In genomic region chr9:2934883-2935282, GRCh38 we compare ENCODE assay signal across 17 cellular contexts.
A peak's percentile ranks its signal among the peaks of the same experiment; 100 is the strongest.
DNase-seq lines count a peak whose midpoint lies in the region; ATAC-seq and TF ChIP-seq lines count a peak whose summit lies in the region.
"Had no signal": no experiment of that assay in that cellular context is flagged by ENCODE, and none has a peak within 500 bp of the region (broad histone marks: within the 10 kb centered on the region; RNA-seq: fewer than 3 reads in every experiment).

No MANE protein-coding gene starts in this region.

- intact Hi-C loops in aorta (cut with DNase I) = no loop called here

- TF ChIP-seq CTCF in GM23338 (conservative IDR thresholded peaks at IDR 0.05; ENCODE audit: low read depth in 2 of 2) (no peak), RWPE2 (IDR thresholded peaks at IDR 0.05; ENCODE audit: poor library complexity, severe bottlenecking) (no peak), osteoblast (IDR thresholded peaks at IDR 0.05; ENCODE audit: extremely low read depth, low read depth, low read length) (no peak)

- no peaks in the 10 kb centered on the region for H3K9me3 ChIP-seq in RWPE2 (ENCODE audit: severe bottlenecking)
- no peaks in the 10 kb centered on the region for H3K9me3 ChIP-seq in osteoblast (ENCODE audit: low read depth, low read length)
- H3K9me3 ChIP-seq in aorta (ENCODE audit: control insufficient read depth, low read length) = no peaks in the 10 kb centered on the region

- 86 to 88% methylated on average over 7 of the region's 7 CpGs for WGBS in aorta, 2 donors

- no peak overlapping the region for H3K4me2 ChIP-seq in GM23338
- H3K4me2 ChIP-seq in osteoblast (ENCODE audit: insufficient read depth, low read length) = no peak overlapping the region

- no peaks in the 10 kb centered on the region for H3K4me1 ChIP-seq in GM23338 (ENCODE audit: insufficient read depth)
- no peaks in the 10 kb centered on the region for H3K4me1 ChIP-seq in RWPE2 (ENCODE audit: insufficient read depth, poor library complexity, severe bottlenecking)
- H3K4me1 ChIP-seq in osteoblast (ENCODE audit: insufficient read depth, low read length) = no peaks in the 10 kb centered on the region
- no peaks in the 10 kb centered on the region for H3K4me1 ChIP-seq in aorta (ENCODE audit: control insufficient read depth in 1 of 2, insufficient read depth in 2 of 2, low read length in 2 of 2)

- H3K27me3 ChIP-seq in GM23338 (ENCODE audit: insufficient read depth) (no peaks in the 10 kb centered on the region), RWPE2 (ENCODE audit: insufficient read depth, poor library complexity, severe bottlenecking) (no peaks in the 10 kb centered on the region), osteoblast (ENCODE audit: insufficient read depth, low read length) (no peaks in the 10 kb centered on the region), aorta (ENCODE audit: control insufficient read depth in 1 of 2, insufficient read depth in 2 of 2, low read length in 1 of 2) (no peaks in the 10 kb centered on the region)

- H3K4me3 Mint-ChIP-seq in GM23338 = no peak overlapping the region
- H3K4me3 Mint-ChIP-seq: B cell; CD4-positive, alpha-beta T cell; IgD-negative memory B cell had no signal

- no peak overlapping the region for H3K27ac Mint-ChIP-seq in GM23338
- H3K27ac Mint-ChIP-seq: B cell; CD4-positive, alpha-beta T cell; IgD-negative memory B cell had no signal

- peak overlapping the region; percentile 80; the same call in 1 of the 2 replicates for H2AFZ ChIP-seq in GM23338
- no peak overlapping the region for H2AFZ ChIP-seq in osteoblast (ENCODE audit: low read length)

- H3K4me1 Mint-ChIP-seq in GM23338 = no peaks in the 10 kb centered on the region
- H3K4me1 Mint-ChIP-seq: B cell, IgD-negative memory B cell had no signal

- H4K20me1 ChIP-seq in GM23338 (replicated peaks; ENCODE audit: insufficient read depth) = no peaks in the 10 kb centered on the region
- H4K20me1 ChIP-seq in osteoblast (ENCODE audit: insufficient read depth, low read length) = no peaks in the 10 kb centered on the region

- H3K27ac ChIP-seq in GM23338 (ENCODE audit: low read depth) (no peak overlapping the region), RWPE2 (ENCODE audit: poor library complexity, severe bottlenecking) (no peak overlapping the region), osteoblast (ENCODE audit: low read depth, low read length) (no peak overlapping the region), aorta (ENCODE audit: low read depth in 1 of 2, low read length in 2 of 2) (no peak overlapping the region)

- no peak for DNase-seq in GM23338 (ENCODE audit: low spot score)
- DNase-seq in RWPE2 (ENCODE audit: low spot score) = peak; percentile 39
- DNase-seq in osteoblast (ENCODE audit: insufficient read length, low spot score, missing footprints) = peak; percentile 0
- DNase-seq in aorta = no peak
- DNase-seq in activated gamma-delta T cell treated with Interleukin-2 at 50 U/mL for 16 hours = no peak
- DNase-seq in UCSD-AML1 (lab: John Stamatoyannopoulos, UW; ENCODE audit: unreplicated experiment) = no peak
- DNase-seq: ACHN; C1 segment of cervical spinal cord; CD4-positive, alpha-beta T cell; DMS153; DMS79 treated with DMSO at 0.1 percent for 48 hours; EL; KG1 had no signal

- no peaks in the 10 kb centered on the region for H3K36me3 ChIP-seq in GM23338 (ENCODE audit: insufficient read depth)
- H3K36me3 ChIP-seq in RWPE2 (ENCODE audit: low read depth) = no peaks in the 10 kb centered on the region
- H3K36me3 ChIP-seq in osteoblast (ENCODE audit: insufficient read depth, low read length) = no peaks in the 10 kb centered on the region
- no peaks in the 10 kb centered on the region for H3K36me3 ChIP-seq in aorta (ENCODE audit: control insufficient read depth in 1 of 2, insufficient read depth in 2 of 2, low read length in 1 of 2)

- H3K36me3 Mint-ChIP-seq in GM23338 (ENCODE audit: low read depth) = no peaks in the 10 kb centered on the region
- H3K36me3 Mint-ChIP-seq: IgD-negative memory B cell had no signal

- H3K27me3 Mint-ChIP-seq in GM23338 (ENCODE audit: insufficient read depth, low read depth, poor library complexity) = peaks cover 4% of the 10 kb centered on the region

- no peaks in the 10 kb centered on the region for H3F3A ChIP-seq in GM23338 (replicated peaks; ENCODE audit: low read depth)

- H3K9me3 Mint-ChIP-seq in GM23338 = no peaks in the 10 kb centered on the region
- H3K9me3 Mint-ChIP-seq: CD4-positive, alpha-beta T cell had no signal

- 0 out of 2 replicates have a peak, but pooled peaks cover 6% of the 10 kb centered on the region for H3K9me2 ChIP-seq in GM23338 (ENCODE audit: insufficient read depth)

- ATAC-seq in GM23338 (no peak), RWPE2 (ENCODE audit: low read depth) (no peak), aorta (ENCODE audit: low FRiP score) (peak; percentile 38), HG03520 (IDR thresholded peaks at IDR 0.05; ENCODE audit: unreplicated experiment) (no peak)
- ATAC-seq: HCT116 had no signal

- no peak overlapping the region for H3K4me3 ChIP-seq in GM23338
- no peak overlapping the region for H3K4me3 ChIP-seq in RWPE2 (ENCODE audit: severe bottlenecking)
- no peak overlapping the region for H3K4me3 ChIP-seq in osteoblast (ENCODE audit: insufficient read depth, low read length)
- no peak overlapping the region for H3K4me3 ChIP-seq in aorta (ENCODE audit: low read length in 2 of 2)

- H3K79me2 ChIP-seq in GM23338 (replicated peaks; ENCODE audit: insufficient read depth) = no peaks in the 10 kb centered on the region
- H3K79me2 ChIP-seq in osteoblast (ENCODE audit: insufficient read depth, low read length) = no peaks in the 10 kb centered on the region

TF ChIP-seq in GM23338, 12 proteins besides CTCF, POLR2A, EP300 and RAD21 (continues in another document):
- no peak for TF ChIP-seq REST (IDR thresholded peaks at IDR 0.05; ENCODE audit: unreplicated experiment)
- no peak for TF ChIP-seq STAT1 (IDR thresholded peaks at IDR 0.05; ENCODE audit: unreplicated experiment)
- TF ChIP-seq ZNF114 (CRISPR knock-in tag; IDR thresholded peaks at IDR 0.05) = no peak

Comparison
In these comparisons a context has a peak if more than half of its experiments do, and no peak if none do; other contexts are left out.
1. DNase-seq: peak in RWPE2 (single experiment) and osteoblast (single experiment); none in GM23338 (single experiment), aorta (0 of 2), activated gamma-delta T cell treated with Interleukin-2 at 50 U/mL for 16 hours (single experiment) and UCSD-AML1 (single experiment).